In the genomic region with DNA sequence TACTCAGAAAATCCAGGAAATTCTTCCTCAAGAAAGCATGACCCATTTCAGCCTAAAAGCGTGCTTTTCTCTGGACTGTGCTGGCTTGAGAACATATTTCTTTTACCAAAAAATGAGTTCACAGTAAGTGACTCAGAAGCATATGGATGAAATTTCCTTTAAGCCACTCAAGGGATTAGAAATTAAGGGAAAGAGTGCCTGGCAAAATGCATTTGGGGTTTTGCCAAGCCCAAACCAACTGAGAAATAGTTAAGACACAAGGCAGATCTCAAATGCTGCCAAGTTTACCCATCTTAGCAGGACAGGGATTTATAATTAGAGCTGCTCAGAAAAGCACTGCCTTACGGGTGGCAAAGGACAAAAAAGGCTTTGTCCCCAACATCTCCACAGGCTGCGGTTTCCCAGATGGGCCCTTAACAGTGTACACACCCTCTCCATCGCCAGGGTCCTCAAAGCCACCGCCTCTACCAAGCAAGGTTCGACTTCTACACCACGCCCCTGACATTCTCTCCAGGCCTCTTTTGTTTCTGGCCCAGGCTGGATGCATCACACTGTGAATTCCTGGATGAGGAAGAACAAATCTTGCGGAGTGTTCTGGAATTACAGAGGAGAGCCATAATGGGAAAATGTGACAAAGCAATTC, we compare ENCODE assay signal across 1 cellular context.
TF ChIP-seq lines count a peak whose summit lies in the region.

No MANE protein-coding gene starts in this region.

TF ChIP-seq in IMR-90, 13 proteins besides CTCF, POLR2A, EP300 and RAD21 (continued from another document):
- no peak for TF ChIP-seq NFE2L2 (IDR thresholded peaks at IDR 0.05; ENCODE audit: low read depth, low read length)
